ENCODE assay signal across 1 cellular context in the genomic region with DNA sequence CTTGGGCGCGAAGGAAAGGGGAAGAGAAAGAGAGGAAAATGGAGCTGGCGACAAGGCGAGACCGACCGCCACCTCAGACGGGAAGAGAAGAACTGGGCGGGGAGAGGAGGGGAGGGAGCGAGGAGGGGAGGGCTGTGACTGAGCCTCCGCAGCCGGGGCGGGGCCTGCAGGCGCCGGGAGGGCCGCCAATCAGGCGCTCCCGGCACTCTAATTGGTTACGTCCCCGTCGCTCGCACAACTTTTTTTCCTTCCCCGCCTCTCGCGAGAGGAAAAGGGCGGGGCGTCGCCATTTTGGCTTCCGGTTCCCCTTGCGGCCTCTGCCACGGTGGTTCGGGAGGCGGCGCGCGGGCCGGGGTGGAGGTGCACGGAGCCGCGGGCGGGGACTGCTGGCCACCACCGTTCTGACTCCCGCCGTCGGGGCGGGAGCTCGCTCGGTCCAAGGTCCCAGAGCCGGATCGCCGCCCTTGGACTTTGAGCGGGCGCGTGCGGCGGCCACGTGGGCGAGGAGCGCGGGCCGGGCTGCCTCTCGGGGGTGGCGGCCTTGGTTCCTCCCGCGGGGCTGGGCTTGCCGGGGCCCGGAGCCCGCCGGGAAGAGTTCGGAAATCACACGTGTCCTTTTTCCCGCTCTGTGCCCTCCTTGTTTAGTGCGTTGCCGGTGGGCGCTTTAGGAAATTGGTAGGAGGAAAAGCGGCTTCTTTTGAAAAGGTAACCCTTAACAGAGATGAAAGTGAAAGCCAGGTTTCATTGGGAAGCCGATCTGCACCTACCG.
TF ChIP-seq lines count a peak whose summit lies in the region.

GDI2 (minus strand) TSS at position 94 of the 769 bp plus-strand sequence. CDS start 176 bp downstream, outside the sequence.

TF ChIP-seq in H1, 55 proteins besides CTCF, POLR2A, EP300 and RAD21:
- TF ChIP-seq SIN3A (conservative IDR thresholded peaks at IDR 0.05 in 1 of 2, IDR thresholded peaks at IDR 0.05 in 1 of 2; ENCODE audit: low read depth in 1 of 2, low read length in 2 of 2) (peak in 1 of 2 experiments; percentile 72; a peak in 1 of 4 replicates), TAF1 (IDR thresholded peaks at IDR 0.05; ENCODE audit: low read depth, low read length) (peak; percentile 95), SP1 (IDR thresholded peaks at IDR 0.05; ENCODE audit: low read depth, low read length) (peak; percentile 91), KDM5A (IDR thresholded peaks at IDR 0.05; ENCODE audit: low read length) (no peak), SIX5 (IDR thresholded peaks at IDR 0.05; ENCODE audit: low read depth, low read length) (no peak), RNF2 (IDR thresholded peaks at IDR 0.05; ENCODE audit: borderline replicate concordance, low read depth, low read length, missing control alignments, poor library complexity, severe bottlenecking) (no peak), TEAD4 (IDR thresholded peaks at IDR 0.05; ENCODE audit: low read depth, low read length) (no peak), SUZ12 (IDR thresholded peaks at IDR 0.05; ENCODE audit: low read length) (no peak), RFX5 (IDR thresholded peaks at IDR 0.05; ENCODE audit: borderline replicate concordance, low read depth, low read length) (no peak), NANOG (IDR thresholded peaks at IDR 0.05; ENCODE audit: insufficient read depth, low read depth, low read length, poor library complexity, severe bottlenecking) (no peak), CHD1 (IDR thresholded peaks at IDR 0.05; ENCODE audit: low read depth, low read length) (no peak), RBBP5 (IDR thresholded peaks at IDR 0.05; ENCODE audit: borderline replicate concordance, low read depth, low read length) (0 out of 2 replicates have a peak, but pooled peaks have one; percentile 57), EZH2 (IDR thresholded peaks at IDR 0.05; ENCODE audit: low read depth, low read length, severe bottlenecking) (no peak), CBX8 (IDR thresholded peaks at IDR 0.05; ENCODE audit: borderline replicate concordance, low read depth, low read length) (no peak), KDM1A (IDR thresholded peaks at IDR 0.05; ENCODE audit: borderline replicate concordance, low read length) (no peak), CHD2 (IDR thresholded peaks at IDR 0.05; ENCODE audit: low read length) (peak; percentile 98), HDAC2 (IDR thresholded peaks at IDR 0.05; ENCODE audit: borderline replicate concordance in 1 of 2, low read depth in 2 of 2, low read length in 2 of 2) (0 out of 4 replicates have a peak, but pooled peaks have one; percentile 21 to 62), JUND (IDR thresholded peaks at IDR 0.05; ENCODE audit: low read length) (no peak), CREB1 (IDR thresholded peaks at IDR 0.05) (peak; percentile 26; the same call in 1 of the 2 replicates), NRF1 (IDR thresholded peaks at IDR 0.05; ENCODE audit: low read depth, low read length) (no peak), TAF7 (optimal IDR thresholded peaks at IDR 0.05; ENCODE audit: borderline replicate concordance, low read depth, low read length) (peak; percentile 79), BCL11A (IDR thresholded peaks at IDR 0.05; ENCODE audit: low read depth in 2 of 2, low read length in 2 of 2) (no peak), E2F6 (IDR thresholded peaks at IDR 0.05) (peak; percentile 97), HDAC6 (IDR thresholded peaks at IDR 0.05; ENCODE audit: low read depth, low read length) (no peak), POLR2AphosphoS5 (IDR thresholded peaks at IDR 0.05; ENCODE audit: low read depth, low read length) (peak; percentile 93), SP4 (IDR thresholded peaks at IDR 0.05; ENCODE audit: low read length) (no peak), GABPA (IDR thresholded peaks at IDR 0.05; ENCODE audit: borderline replicate concordance, insufficient read depth, low read length) (no peak), FOSL1 (IDR thresholded peaks at IDR 0.05; ENCODE audit: insufficient read depth, low read depth, low read length) (no peak), CTBP2 (IDR thresholded peaks at IDR 0.05; ENCODE audit: borderline replicate concordance, insufficient read depth, insufficient read length, low read length) (no peak), GTF2F1 (IDR thresholded peaks at IDR 0.05; ENCODE audit: borderline replicate concordance, low read depth, low read length) (peak; percentile 80; the same call in 1 of the 2 replicates), PHF8 (conservative IDR thresholded peaks at IDR 0.05; ENCODE audit: low read depth, low read length) (peak; percentile 90), BRCA1 (IDR thresholded peaks at IDR 0.05; ENCODE audit: low read depth, low read length) (peak; percentile 88), SRF (IDR thresholded peaks at IDR 0.05; ENCODE audit: low read depth, low read length) (no peak), KDM4A (IDR thresholded peaks at IDR 0.05; ENCODE audit: low read depth, low read length, severe bottlenecking) (peak; percentile 80), YY1 (IDR thresholded peaks at IDR 0.05; ENCODE audit: low read depth, low read length) (peak; percentile 91), RXRA (IDR thresholded peaks at IDR 0.05; ENCODE audit: insufficient read depth, low read depth, low read length) (no peak), POU5F1 (IDR thresholded peaks at IDR 0.05; ENCODE audit: low read depth, low read length) (no peak), SAP30 (IDR thresholded peaks at IDR 0.05; ENCODE audit: insufficient read depth, insufficient replicate concordance, low read length) (no peak), ZNF274 (IDR thresholded peaks at IDR 0.05; ENCODE audit: borderline replicate concordance, extremely low read depth, low read length) (no peak), ATF2 (IDR thresholded peaks at IDR 0.05; ENCODE audit: low read length) (no peak; the same call in 1 of the 2 replicates), BACH1 (IDR thresholded peaks at IDR 0.05; ENCODE audit: low read length) (no peak), ASH2L (IDR thresholded peaks at IDR 0.05; ENCODE audit: low read length) (peak; percentile 78), MAFK (IDR thresholded peaks at IDR 0.05; ENCODE audit: low read depth, low read length) (no peak), SIRT6 (IDR thresholded peaks at IDR 0.05; ENCODE audit: low read length) (no peak), TCF12 (IDR thresholded peaks at IDR 0.05; ENCODE audit: low read depth, low read length) (no peak), SP2 (IDR thresholded peaks at IDR 0.05; ENCODE audit: low read length) (peak; percentile 41), TBP (IDR thresholded peaks at IDR 0.05; ENCODE audit: low read depth, low read length) (peak; percentile 74; the same call in 1 of the 2 replicates), EGR1 (IDR thresholded peaks at IDR 0.05; ENCODE audit: borderline replicate concordance, low read depth, low read length) (no peak), CBX5 (IDR thresholded peaks at IDR 0.05; ENCODE audit: low read depth, low read length) (no peak), CEBPB (IDR thresholded peaks at IDR 0.05; ENCODE audit: low read depth, low read length) (no peak), JUN (IDR thresholded peaks at IDR 0.05; ENCODE audit: low read depth, low read length) (no peak)
- TF ChIP-seq, protein P1, sequence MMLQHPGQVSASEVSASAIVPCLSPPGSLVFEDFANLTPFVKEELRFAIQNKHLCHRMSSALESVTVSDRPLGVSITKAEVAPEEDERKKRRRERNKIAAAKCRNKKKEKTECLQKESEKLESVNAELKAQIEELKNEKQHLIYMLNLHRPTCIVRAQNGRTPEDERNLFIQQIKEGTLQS (IDR thresholded peaks at IDR 0.05; ENCODE audit: insufficient read depth, low read depth, low read length), result no peak
- TF ChIP-seq, protein P2, sequence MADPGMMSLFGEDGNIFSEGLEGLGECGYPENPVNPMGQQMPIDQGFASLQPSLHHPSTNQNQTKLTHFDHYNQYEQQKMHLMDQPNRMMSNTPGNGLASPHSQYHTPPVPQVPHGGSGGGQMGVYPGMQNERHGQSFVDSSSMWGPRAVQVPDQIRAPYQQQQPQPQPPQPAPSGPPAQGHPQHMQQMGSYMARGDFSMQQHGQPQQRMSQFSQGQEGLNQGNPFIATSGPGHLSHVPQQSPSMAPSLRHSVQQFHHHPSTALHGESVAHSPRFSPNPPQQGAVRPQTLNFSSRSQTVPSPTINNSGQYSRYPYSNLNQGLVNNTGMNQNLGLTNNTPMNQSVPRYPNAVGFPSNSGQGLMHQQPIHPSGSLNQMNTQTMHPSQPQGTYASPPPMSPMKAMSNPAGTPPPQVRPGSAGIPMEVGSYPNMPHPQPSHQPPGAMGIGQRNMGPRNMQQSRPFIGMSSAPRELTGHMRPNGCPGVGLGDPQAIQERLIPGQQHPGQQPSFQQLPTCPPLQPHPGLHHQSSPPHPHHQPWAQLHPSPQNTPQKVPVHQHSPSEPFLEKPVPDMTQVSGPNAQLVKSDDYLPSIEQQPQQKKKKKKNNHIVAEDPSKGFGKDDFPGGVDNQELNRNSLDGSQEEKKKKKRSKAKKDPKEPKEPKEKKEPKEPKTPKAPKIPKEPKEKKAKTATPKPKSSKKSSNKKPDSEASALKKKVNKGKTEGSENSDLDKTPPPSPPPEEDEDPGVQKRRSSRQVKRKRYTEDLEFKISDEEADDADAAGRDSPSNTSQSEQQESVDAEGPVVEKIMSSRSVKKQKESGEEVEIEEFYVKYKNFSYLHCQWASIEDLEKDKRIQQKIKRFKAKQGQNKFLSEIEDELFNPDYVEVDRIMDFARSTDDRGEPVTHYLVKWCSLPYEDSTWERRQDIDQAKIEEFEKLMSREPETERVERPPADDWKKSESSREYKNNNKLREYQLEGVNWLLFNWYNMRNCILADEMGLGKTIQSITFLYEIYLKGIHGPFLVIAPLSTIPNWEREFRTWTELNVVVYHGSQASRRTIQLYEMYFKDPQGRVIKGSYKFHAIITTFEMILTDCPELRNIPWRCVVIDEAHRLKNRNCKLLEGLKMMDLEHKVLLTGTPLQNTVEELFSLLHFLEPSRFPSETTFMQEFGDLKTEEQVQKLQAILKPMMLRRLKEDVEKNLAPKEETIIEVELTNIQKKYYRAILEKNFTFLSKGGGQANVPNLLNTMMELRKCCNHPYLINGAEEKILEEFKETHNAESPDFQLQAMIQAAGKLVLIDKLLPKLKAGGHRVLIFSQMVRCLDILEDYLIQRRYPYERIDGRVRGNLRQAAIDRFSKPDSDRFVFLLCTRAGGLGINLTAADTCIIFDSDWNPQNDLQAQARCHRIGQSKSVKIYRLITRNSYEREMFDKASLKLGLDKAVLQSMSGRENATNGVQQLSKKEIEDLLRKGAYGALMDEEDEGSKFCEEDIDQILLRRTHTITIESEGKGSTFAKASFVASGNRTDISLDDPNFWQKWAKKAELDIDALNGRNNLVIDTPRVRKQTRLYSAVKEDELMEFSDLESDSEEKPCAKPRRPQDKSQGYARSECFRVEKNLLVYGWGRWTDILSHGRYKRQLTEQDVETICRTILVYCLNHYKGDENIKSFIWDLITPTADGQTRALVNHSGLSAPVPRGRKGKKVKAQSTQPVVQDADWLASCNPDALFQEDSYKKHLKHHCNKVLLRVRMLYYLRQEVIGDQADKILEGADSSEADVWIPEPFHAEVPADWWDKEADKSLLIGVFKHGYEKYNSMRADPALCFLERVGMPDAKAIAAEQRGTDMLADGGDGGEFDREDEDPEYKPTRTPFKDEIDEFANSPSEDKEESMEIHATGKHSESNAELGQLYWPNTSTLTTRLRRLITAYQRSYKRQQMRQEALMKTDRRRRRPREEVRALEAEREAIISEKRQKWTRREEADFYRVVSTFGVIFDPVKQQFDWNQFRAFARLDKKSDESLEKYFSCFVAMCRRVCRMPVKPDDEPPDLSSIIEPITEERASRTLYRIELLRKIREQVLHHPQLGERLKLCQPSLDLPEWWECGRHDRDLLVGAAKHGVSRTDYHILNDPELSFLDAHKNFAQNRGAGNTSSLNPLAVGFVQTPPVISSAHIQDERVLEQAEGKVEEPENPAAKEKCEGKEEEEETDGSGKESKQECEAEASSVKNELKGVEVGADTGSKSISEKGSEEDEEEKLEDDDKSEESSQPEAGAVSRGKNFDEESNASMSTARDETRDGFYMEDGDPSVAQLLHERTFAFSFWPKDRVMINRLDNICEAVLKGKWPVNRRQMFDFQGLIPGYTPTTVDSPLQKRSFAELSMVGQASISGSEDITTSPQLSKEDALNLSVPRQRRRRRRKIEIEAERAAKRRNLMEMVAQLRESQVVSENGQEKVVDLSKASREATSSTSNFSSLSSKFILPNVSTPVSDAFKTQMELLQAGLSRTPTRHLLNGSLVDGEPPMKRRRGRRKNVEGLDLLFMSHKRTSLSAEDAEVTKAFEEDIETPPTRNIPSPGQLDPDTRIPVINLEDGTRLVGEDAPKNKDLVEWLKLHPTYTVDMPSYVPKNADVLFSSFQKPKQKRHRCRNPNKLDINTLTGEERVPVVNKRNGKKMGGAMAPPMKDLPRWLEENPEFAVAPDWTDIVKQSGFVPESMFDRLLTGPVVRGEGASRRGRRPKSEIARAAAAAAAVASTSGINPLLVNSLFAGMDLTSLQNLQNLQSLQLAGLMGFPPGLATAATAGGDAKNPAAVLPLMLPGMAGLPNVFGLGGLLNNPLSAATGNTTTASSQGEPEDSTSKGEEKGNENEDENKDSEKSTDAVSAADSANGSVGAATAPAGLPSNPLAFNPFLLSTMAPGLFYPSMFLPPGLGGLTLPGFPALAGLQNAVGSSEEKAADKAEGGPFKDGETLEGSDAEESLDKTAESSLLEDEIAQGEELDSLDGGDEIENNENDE (IDR thresholded peaks at IDR 0.05; ENCODE audit: insufficient replicate concordance, low read length), result peak; percentile 47
- TF ChIP-seq, protein P3, sequence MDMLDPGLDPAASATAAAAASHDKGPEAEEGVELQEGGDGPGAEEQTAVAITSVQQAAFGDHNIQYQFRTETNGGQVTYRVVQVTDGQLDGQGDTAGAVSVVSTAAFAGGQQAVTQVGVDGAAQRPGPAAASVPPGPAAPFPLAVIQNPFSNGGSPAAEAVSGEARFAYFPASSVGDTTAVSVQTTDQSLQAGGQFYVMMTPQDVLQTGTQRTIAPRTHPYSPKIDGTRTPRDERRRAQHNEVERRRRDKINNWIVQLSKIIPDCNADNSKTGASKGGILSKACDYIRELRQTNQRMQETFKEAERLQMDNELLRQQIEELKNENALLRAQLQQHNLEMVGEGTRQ (IDR thresholded peaks at IDR 0.05; ENCODE audit: low read length), result no peak
- TF ChIP-seq, protein P4, sequence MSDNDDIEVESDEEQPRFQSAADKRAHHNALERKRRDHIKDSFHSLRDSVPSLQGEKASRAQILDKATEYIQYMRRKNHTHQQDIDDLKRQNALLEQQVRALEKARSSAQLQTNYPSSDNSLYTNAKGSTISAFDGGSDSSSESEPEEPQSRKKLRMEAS (IDR thresholded peaks at IDR 0.05), result peak; percentile 96
